In genomic region chr20:40776702-40777457, GRCh38 we compare ENCODE assay signal across 16 cellular contexts.
A peak's percentile ranks its signal among the peaks of the same experiment; 100 is the strongest.
DNase-seq lines count a peak whose midpoint lies in the region; TF ChIP-seq lines count a peak whose summit lies in the region.
"Had no signal": no experiment of that assay in that cellular context is flagged by ENCODE, and none has a peak within 500 bp of the region (broad histone marks: within the 10 kb centered on the region; RNA-seq: fewer than 3 reads in every experiment).

No MANE protein-coding gene starts in this region.

- CTCF ChIA-PET in A673 (lab: Charles Lee): no interaction called here

- no peaks in the 10 kb centered on the region for H4K20me1 ChIP-seq in neural progenitor cell (ENCODE audit: low read depth)

- peaks cover 5% of the 10 kb centered on the region for H3K27me3 Mint-ChIP-seq in neural progenitor cell (ENCODE audit: insufficient read depth, low read depth)

- no peaks in the 10 kb centered on the region for H3K36me3 Mint-ChIP-seq in neural progenitor cell

- H2AFZ ChIP-seq in neural progenitor cell (replicated peaks): peak overlapping the region; percentile 57

- H3K9me3 ChIP-seq in A673 (ENCODE audit: low read depth, low read length, poor library complexity, severe bottlenecking) (no peaks in the 10 kb centered on the region), neural progenitor cell (ENCODE audit: low read depth) (no peaks in the 10 kb centered on the region), BE2C (no peaks in the 10 kb centered on the region)
- H3K9me3 ChIP-seq: A549, Caco-2, HAP-1 had no signal

- intact Hi-C loops in A673 (cut with micrococcal nuclease; ENCODE audit: unreplicated experiment): no loop called here

- H3K4me1 Mint-ChIP-seq in neural progenitor cell: peaks cover 8% of the 10 kb centered on the region

- H3K36me3 ChIP-seq in A673 (ENCODE audit: insufficient read depth, low read length, poor library complexity, severe bottlenecking) (no peaks in the 10 kb centered on the region), H7 (replicated peaks; ENCODE audit: control insufficient read depth, insufficient read depth, low read length) (no peaks in the 10 kb centered on the region), neural progenitor cell (no peaks in the 10 kb centered on the region), BE2C (no peaks in the 10 kb centered on the region)
- H3K36me3 ChIP-seq: HAP-1 had no signal

- no peak overlapping the region for H3K27ac Mint-ChIP-seq in neural progenitor cell

- H3K9me3 Mint-ChIP-seq in neural progenitor cell: no peaks in the 10 kb centered on the region

- H3K79me2 ChIP-seq in neural progenitor cell (ENCODE audit: low read depth): no peaks in the 10 kb centered on the region

- no peak overlapping the region for H3K4me3 Mint-ChIP-seq in neural progenitor cell

- TF ChIP-seq CTCF in A673 (conservative IDR thresholded peaks at IDR 0.05; ENCODE audit: low read depth, low read length) (no peak), neural progenitor cell (IDR thresholded peaks at IDR 0.05) (no peak), BE2C (IDR thresholded peaks at IDR 0.05; ENCODE audit: low read depth, low read length) (no peak)

- POLR2A ChIA-PET in A673 (lab: Charles Lee; ENCODE audit: low non-redundant PET): no interaction called here

- H3K9ac ChIP-seq in neural progenitor cell: no peak overlapping the region

- H3K27ac ChIP-seq in A673 (ENCODE audit: low read depth, low read length, poor library complexity, severe bottlenecking) (no peak overlapping the region), neural progenitor cell (no peak overlapping the region)
- H3K27ac ChIP-seq: A549 had no signal

- H3K4me1 ChIP-seq in A673 (ENCODE audit: insufficient read depth, low read length, poor library complexity, severe bottlenecking) (no peaks in the 10 kb centered on the region), neural progenitor cell (peaks cover 22% of the 10 kb centered on the region), BE2C (no peaks in the 10 kb centered on the region)
- H3K4me1 ChIP-seq: A549, Caco-2, HAP-1 had no signal

- DNase-seq in A673 (ENCODE audit: low spot score) (peak; percentile 13), H7 (peak; percentile 31), fibroblast of gingiva (ENCODE audit: low read depth) (peak; percentile 14), neural progenitor cell (ENCODE audit: low spot score) (no peak), BE2C (no peak), NK-92 (lab: John Stamatoyannopoulos, UW; ENCODE audit: unreplicated experiment) (no peak), GM03348 (ENCODE audit: low spot score) (no peak)
- DNase-seq: Caco-2, EL, NCI-H1092 treated with DMSO at 0.1 percent for 48 hours, NCI-H1694, NCI-H2107, NCI-H2227 treated with DMSO at 0.1 percent for 48 hours, NCI-H69 had no signal

- H3K4me3 ChIP-seq in A673 (ENCODE audit: low read depth, low read length, poor library complexity, severe bottlenecking) (no peak overlapping the region), H7 (ENCODE audit: insufficient read depth, low read depth, low read length) (no peak overlapping the region), neural progenitor cell (no peak overlapping the region), BE2C (ENCODE audit: low read depth, low read length) (no peak overlapping the region)
- H3K4me3 ChIP-seq: A549, HAP-1 had no signal

- no TSS peak for BruUV-seq in A673 (replicated peaks; lab: Mats Ljungman, UMichigan)

- no peaks in the 10 kb centered on the region for H3F3A ChIP-seq in neural progenitor cell (ENCODE audit: low read depth)

- H3K27me3 ChIP-seq in A673 (replicated peaks; ENCODE audit: insufficient read depth, low read depth, low read length, poor library complexity): peaks cover 33% of the 10 kb centered on the region
- no peaks in the 10 kb centered on the region for H3K27me3 ChIP-seq in H7 (ENCODE audit: control insufficient read depth, insufficient read depth, low read length)
- no peaks in the 10 kb centered on the region for H3K27me3 ChIP-seq in neural progenitor cell
- H3K27me3 ChIP-seq in BE2C: no peaks in the 10 kb centered on the region

- H3K4me2 ChIP-seq in neural progenitor cell: no peak overlapping the region
- H3K4me2 ChIP-seq: A549 had no signal

Comparison
In these comparisons a context has a peak if more than half of its experiments do, and no peak if none do; other contexts are left out.
1. DNase-seq: peak in A673 (single experiment), H7 (single experiment) and fibroblast of gingiva (single experiment); none in neural progenitor cell (single experiment), BE2C (single experiment), NK-92 (single experiment) and GM03348 (single experiment).